ENCODE assay signal across 1 cellular context in the genomic region with DNA sequence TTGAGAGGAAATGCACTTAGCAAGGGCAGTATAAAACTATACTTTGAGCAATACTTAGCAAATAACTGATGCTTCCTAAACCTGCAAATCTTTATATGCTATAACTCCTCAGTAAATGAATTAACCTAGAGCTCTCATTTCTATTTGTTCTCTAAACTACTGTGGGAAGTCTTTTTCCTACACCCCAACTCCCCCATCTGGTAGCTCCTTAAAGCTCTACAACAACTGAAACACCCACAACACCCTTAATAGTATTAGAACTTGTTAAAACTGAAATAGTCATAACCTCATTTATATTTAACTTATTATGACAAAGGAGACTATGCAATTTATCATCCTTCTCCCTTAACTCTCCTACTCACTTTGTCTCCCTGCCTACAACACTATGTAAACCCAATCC.
TF ChIP-seq lines count a peak whose summit lies in the region.

No MANE protein-coding gene starts in this region.

TF ChIP-seq in SK-N-SH, 30 proteins besides CTCF, POLR2A, EP300 and RAD21 (continued from another document):
- TF ChIP-seq RFX5 (IDR thresholded peaks at IDR 0.05; ENCODE audit: low read length), result no peak
- TF ChIP-seq GABPA (IDR thresholded peaks at IDR 0.05; ENCODE audit: low read depth), result no peak
- no peak for TF ChIP-seq SIN3A (IDR thresholded peaks at IDR 0.05; ENCODE audit: borderline replicate concordance, low read depth, low read length)
- no peak for TF ChIP-seq GATA2 (CRISPR knock-in tag; IDR thresholded peaks at IDR 0.05)
- no peak for TF ChIP-seq ELF1 (IDR thresholded peaks at IDR 0.05)
- no peak for TF ChIP-seq TCF12 (IDR thresholded peaks at IDR 0.05)
- TF ChIP-seq SMC3 (IDR thresholded peaks at IDR 0.05; ENCODE audit: low read depth, low read length), result no peak
- TF ChIP-seq FOSL2 (IDR thresholded peaks at IDR 0.05; ENCODE audit: borderline replicate concordance, low read depth), result no peak
